In the genomic region with DNA sequence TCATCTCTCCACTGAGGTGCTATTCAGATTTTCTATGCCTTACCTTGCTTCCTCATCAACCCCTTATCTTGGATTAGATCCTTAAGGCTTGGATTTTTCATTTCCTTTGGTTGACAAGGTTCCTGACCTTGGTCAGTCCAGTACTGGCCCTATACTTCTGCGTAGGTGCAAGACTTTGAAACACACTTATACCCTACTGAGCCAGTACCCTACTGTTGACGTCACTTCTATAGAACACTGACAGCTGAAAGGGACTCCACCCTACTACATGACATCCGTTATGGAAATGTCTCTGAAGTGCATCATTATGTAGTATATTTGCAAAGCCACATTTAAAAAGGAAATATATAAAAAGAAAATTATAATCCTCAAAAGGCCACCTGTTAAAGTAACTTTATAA, we compare ENCODE assay signal across 24 cellular contexts.
"Had no signal": no experiment of that assay in that cellular context is flagged by ENCODE, and none has a peak within 500 bp of the region (broad histone marks: within the 10 kb centered on the region; RNA-seq: fewer than 3 reads in every experiment).

No MANE protein-coding gene starts in this region.

- H3K27me3 ChIP-seq: MG63, SJCRH30 had no signal

- FAIRE-seq: HTR-8/SVneo had no signal

- H3K27ac ChIP-seq: HL-60, SJCRH30 had no signal

- H3K4me3 ChIP-seq: MG63, SJCRH30 had no signal

- DNase-seq: IMR-90, Karpas-422, KG1, MG63, NCI-H1092, NCI-H1105 treated with DMSO at 0.1 percent for 48 hours, NCI-H1417 treated with DMSO at 0.1 percent for 48 hours, NCI-H146, NCI-H1694 treated with DMSO at 0.1 percent for 48 hours, NCI-H1930, NCI-H2107, NCI-H2227 treated with DMSO at 0.1 percent for 48 hours, NCI-H446, NCI-H510A, NCI-H524 treated with DMSO at 0.1 percent for 48 hours, NCI-H774, SHP77 treated with DMSO at 0.1 percent for 48 hours, SJCRH30, T-helper 1 cell had no signal

- H3K9me3 ChIP-seq: MG63, SJCRH30 had no signal

- H3K36me3 ChIP-seq: MG63, SJCRH30 had no signal

- ATAC-seq: Panc1, Right ventricle myocardium inferior, SK-N-SH treated with all-trans-retinoic acid at 6 μM for 48 hours had no signal
